ENCODE assay signal across 25 cellular contexts in the genomic region with DNA sequence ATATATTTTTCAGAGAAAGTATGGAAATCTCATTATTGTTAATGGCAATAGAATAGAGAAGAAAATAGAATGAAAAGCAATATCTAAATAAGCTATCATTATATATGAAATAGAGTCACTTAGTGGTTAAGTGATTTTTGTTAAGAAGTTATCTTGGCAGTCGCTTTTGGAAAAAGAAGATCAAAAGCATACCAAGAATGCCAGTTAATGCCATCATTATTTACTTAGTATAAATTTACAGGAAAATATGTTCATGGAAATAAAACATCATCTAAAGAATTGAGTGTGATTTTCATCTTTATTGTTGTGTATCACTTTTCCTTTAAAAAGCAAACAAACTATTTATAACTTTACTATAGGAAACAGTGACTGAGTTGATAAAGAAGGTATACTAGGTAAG.
DNase-seq lines count a peak whose midpoint lies in the region; ATAC-seq, FAIRE-seq and TF ChIP-seq lines count a peak whose summit lies in the region.
"Had no signal": no experiment of that assay in that cellular context is flagged by ENCODE, and none has a peak within 500 bp of the region (broad histone marks: within the 10 kb centered on the region; RNA-seq: fewer than 3 reads in every experiment).

No MANE protein-coding gene starts in this region.

- H3K4me2 ChIP-seq in PC-3 (ENCODE audit: low read length): peak overlapping the region; percentile 78
- H3K4me2 ChIP-seq: A549; BLaER1 treated with 17β-estradiol and CSF1 and Interleukin-3, amounts not matched to agents 10 nM and 100 nM had no signal

- BruUV-seq in PC-3 (replicated peaks; lab: Mats Ljungman, UMichigan): no TSS peak

- peak overlapping the region; percentile 43 for H3K27ac Mint-ChIP-seq in neural crest cell (ENCODE audit: unreplicated experiment)
- H3K27ac Mint-ChIP-seq: B cell; CD4-positive, alpha-beta T cell; CD8-positive, alpha-beta T cell had no signal

- no peak overlapping the region for H3K9ac ChIP-seq in PC-3 (ENCODE audit: low read length)
- H3K9ac ChIP-seq: BLaER1 treated with 17β-estradiol and CSF1 and Interleukin-3, amounts not matched to agents 10 nM and 100 nM had no signal

- intact Hi-C loops in PC-3 (cut with micrococcal nuclease): loop anchor here (10.0 kb wide), 1 partner anchor 76 kb away; no protein-coding TSS in a partner anchor
- intact Hi-C loops in left ventricle myocardium inferior (cut with micrococcal nuclease): no loop called here

- ATAC-seq in PC-3: peak; percentile 54
- ATAC-seq: A549; CD8-positive, alpha-beta T cell; GM12878 had no signal

- CTCF ChIA-PET in PC-3 (lab: Charles Lee): no interaction called here

- H3K4me1 Mint-ChIP-seq in neural crest cell: no peaks in the 10 kb centered on the region
- H3K4me1 Mint-ChIP-seq: B cell had no signal

- H3K4me1 ChIP-seq in PC-3 (ENCODE audit: insufficient read depth, low read length) (peaks cover 29% of the 10 kb centered on the region), left ventricle myocardium inferior (no peaks in the 10 kb centered on the region)
- H3K4me1 ChIP-seq: A549; BLaER1 treated with 17β-estradiol and CSF1 and Interleukin-3, amounts not matched to agents 10 nM and 100 nM; Caco-2 had no signal

- no peaks in the 10 kb centered on the region for H4K20me1 ChIP-seq in PC-3 (ENCODE audit: low read length)
- H4K20me1 ChIP-seq: BLaER1 treated with 17β-estradiol and CSF1 and Interleukin-3, amounts not matched to agents 10 nM and 100 nM had no signal

- H3K27ac ChIP-seq in PC-3 (ENCODE audit: low read length): peak overlapping the region; percentile 89
- no peak overlapping the region for H3K27ac ChIP-seq in left ventricle myocardium inferior (replicated peaks)
- H3K27ac ChIP-seq: 22Rv1; A549; BLaER1 treated with 17β-estradiol and CSF1 and Interleukin-3, amounts not matched to agents 10 nM and 100 nM; C4-2B had no signal

- no peaks in the 10 kb centered on the region for H3K79me2 ChIP-seq in PC-3 (ENCODE audit: low read length)

- FAIRE-seq in colon (lab: Jason Lieb, UNC): peak; percentile 84
- FAIRE-seq: A549, GM12878, GM12892, GM18507 had no signal

- H3K9me2 ChIP-seq in PC-3 (replicated peaks; ENCODE audit: low read length): no peaks in the 10 kb centered on the region

- H3K4me3 Mint-ChIP-seq in neural crest cell: no peak overlapping the region
- H3K4me3 Mint-ChIP-seq: B cell; CD4-positive, alpha-beta T cell; CD8-positive, alpha-beta T cell had no signal

- H3K9me3 ChIP-seq in PC-3 (ENCODE audit: low read length) (no peaks in the 10 kb centered on the region), left ventricle myocardium inferior (replicated peaks) (no peaks in the 10 kb centered on the region)
- H3K9me3 ChIP-seq: A549, Caco-2 had no signal

- no peaks in the 10 kb centered on the region for H3K36me3 ChIP-seq in PC-3 (ENCODE audit: low read depth, low read length)
- no peaks in the 10 kb centered on the region for H3K36me3 ChIP-seq in left ventricle myocardium inferior
- H3K36me3 ChIP-seq: BLaER1 treated with 17β-estradiol and CSF1 and Interleukin-3, amounts not matched to agents 10 nM and 100 nM had no signal

- POLR2A ChIA-PET in PC-3 (lab: Charles Lee; ENCODE audit: unreplicated experiment): interaction anchor here (0.7 kb wide), 1 partner anchor 177 kb away, joined by 4 read pairs; no protein-coding TSS in a partner anchor

- DNase-seq in PC-3 (peak; percentile 67), neural crest cell (ENCODE audit: low read depth, low spot score) (no peak), D341Med (ENCODE audit: low spot score) (no peak), left ventricle myocardium inferior (no peak)
- DNase-seq: AML-193; Caco-2; Calu3; CD4-positive, alpha-beta T cell; CD8-positive, alpha-beta T cell; DMS 273 treated with DMSO at 0.1 percent for 48 hours; DMS153; DMS53; DMS79; DND-41; EL; GDM1 had no signal

- peaks cover 6% of the 10 kb centered on the region for H3K9me3 Mint-ChIP-seq in neural crest cell
- H3K9me3 Mint-ChIP-seq: CD4-positive, alpha-beta T cell; CD8-positive, alpha-beta T cell had no signal

- peaks cover 7% of the 10 kb centered on the region for H3F3A ChIP-seq in PC-3 (ENCODE audit: low read length, unreplicated experiment)

- peaks cover 5% of the 10 kb centered on the region for H3K36me3 Mint-ChIP-seq in neural crest cell (ENCODE audit: low read depth)
- H3K36me3 Mint-ChIP-seq: CD8-positive, alpha-beta T cell had no signal

- TF ChIP-seq CTCF in PC-3 (conservative IDR thresholded peaks at IDR 0.05; ENCODE audit: low read depth, low read length) (no peak), neural crest cell (conservative IDR thresholded peaks at IDR 0.05) (no peak), left ventricle myocardium inferior (IDR thresholded peaks at IDR 0.05; ENCODE audit: borderline replicate concordance) (no peak)

- H3K27me3 ChIP-seq in PC-3 (ENCODE audit: low read length) (no peaks in the 10 kb centered on the region), left ventricle myocardium inferior (ENCODE audit: low read depth) (no peaks in the 10 kb centered on the region)

- H2AFZ ChIP-seq in PC-3 (ENCODE audit: low read length): no peak overlapping the region

- H3K27me3 Mint-ChIP-seq in neural crest cell (ENCODE audit: low read depth): peaks cover 2% of the 10 kb centered on the region

- H3K4me3 ChIP-seq in PC-3 (ENCODE audit: low read length): no peak overlapping the region
- H3K4me3 ChIP-seq in left ventricle myocardium inferior: no peak overlapping the region
- H3K4me3 ChIP-seq: A549; BLaER1 treated with 17β-estradiol and CSF1 and Interleukin-3, amounts not matched to agents 10 nM and 100 nM; GM12878 had no signal
